9 cellular contexts compared by ENCODE assay signal in genomic region chr10:73060738-73061635, GRCh38. TPM values are rescaled to one million over a fixed set of nuclear protein-coding genes. Genes with fewer than 3 reads are reported as not detected.
A peak's percentile ranks its signal among the peaks of the same experiment; 100 is the strongest.
DNase-seq lines count a peak whose midpoint lies in the region; ATAC-seq, FAIRE-seq and TF ChIP-seq lines count a peak whose summit lies in the region.
"Had no signal": no experiment of that assay in that cellular context is flagged by ENCODE, and none has a peak within 500 bp of the region (broad histone marks: within the 10 kb centered on the region; RNA-seq: fewer than 3 reads in every experiment).

No MANE protein-coding gene starts in this region.

- H3K4me3 ChIP-seq in adrenal gland: no peak overlapping the region
- H3K4me3 ChIP-seq in kidney (ENCODE audit: low read length in 2 of 2): no peak overlapping the region

- H3K9ac ChIP-seq in kidney (ENCODE audit: low read length in 2 of 2): no peak overlapping the region

- peak in 5 of 6 experiments; percentile 20 to 43 (median 38) for TF ChIP-seq CTCF in adrenal gland (IDR thresholded peaks at IDR 0.05)
- peak; percentile 27 for TF ChIP-seq CTCF in kidney (IDR thresholded peaks at IDR 0.05; ENCODE audit: borderline replicate concordance, extremely low read depth, insufficient read depth)

- peak overlapping the region in 1 of 2 donors; percentile 51 for H3K27ac Mint-ChIP-seq in activated naive CD4-positive, alpha-beta T cell treated with anti-CD3 and anti-CD28 coated beads, Interleukin-2, amount 50 U/mL, for 72 hours
- H3K27ac Mint-ChIP-seq: dendritic cell treated with granulocyte-macrophage colony-stimulating factor and Interleukin-4, amounts not matched to agents 40 ng/mL and 50 ng/mL, for 4 days had no signal

- intact Hi-C loops in adrenal gland (cut with DNase I) (no loop called here), kidney (cut with DNase I) (no loop called here), posterior cingulate gyrus (cut with DNase I) (no loop called here)

- H3K27ac ChIP-seq in adrenal gland (no peak overlapping the region), kidney (ENCODE audit: low read depth in 2 of 2, low read length in 2 of 2) (no peak overlapping the region)

- H3K36me3 Mint-ChIP-seq in activated naive CD4-positive, alpha-beta T cell treated with anti-CD3 and anti-CD28 coated beads, Interleukin-2, amount 50 U/mL, for 72 hours: peaks cover 0 to 17% of the 10 kb centered on the region in 2 donors

- H3K36me3 ChIP-seq in adrenal gland (replicated peaks in 1 of 2) (peaks cover 0 to 19% of the 10 kb centered on the region in 2 donors), kidney (ENCODE audit: control insufficient read depth in 1 of 2, insufficient read depth in 2 of 2, low read length in 2 of 2) (peaks cover 8 to 13% of the 10 kb centered on the region in 2 donors)

- H3K9me3 ChIP-seq in adrenal gland (replicated peaks in 1 of 3) (no peaks in the 10 kb centered on the region), kidney (ENCODE audit: control insufficient read depth in 1 of 2, low read length in 2 of 2) (no peaks in the 10 kb centered on the region)

- no peak for TF ChIP-seq POLR2A in adrenal gland (IDR thresholded peaks at IDR 0.05)

- DNase-seq in activated naive CD4-positive, alpha-beta T cell treated with anti-CD3 and anti-CD28 coated beads, Interleukin-2, amount 50 U/mL, for 72 hours (ENCODE audit: low spot score in 2 of 2): no peak
- no peak for DNase-seq in activated naive CD4-positive, alpha-beta T cell treated with Interleukin-2 at 50 U/mL for 16 hours
- peak; percentile 50 for DNase-seq in NCI-H1105 treated with DMSO at 0.1 percent for 48 hours (lab: John Stamatoyannopoulos, UW)
- no peak for DNase-seq in adrenal gland
- DNase-seq in kidney: no peak
- DNase-seq in posterior cingulate gyrus: no peak
- no peak for DNase-seq in amniotic stem cell (lab: John Stamatoyannopoulos, UW)

- H3K4me1 ChIP-seq in adrenal gland (replicated peaks in 1 of 2) (peaks cover 0 to 6% of the 10 kb centered on the region in 2 donors), kidney (ENCODE audit: control insufficient read depth in 1 of 2, insufficient read depth in 1 of 2, low read depth in 1 of 2, low read length in 2 of 2) (no peaks in the 10 kb centered on the region)

- no peaks in the 10 kb centered on the region for H3K27me3 ChIP-seq in adrenal gland

- WGBS in adrenal gland, 4 donors: 37 to 42% (median 41%) methylated on average over 5 of the region's 5 CpGs

- no peak for FAIRE-seq in kidney (lab: Jason Lieb, UNC)

- no peaks in the 10 kb centered on the region for H3K9me3 Mint-ChIP-seq in activated naive CD4-positive, alpha-beta T cell treated with anti-CD3 and anti-CD28 coated beads, Interleukin-2, amount 50 U/mL, for 72 hours
- H3K9me3 Mint-ChIP-seq: dendritic cell treated with granulocyte-macrophage colony-stimulating factor and Interleukin-4, amounts not matched to agents 40 ng/mL and 50 ng/mL, for 4 days had no signal

- peak; percentile 63 to 74 for ATAC-seq in activated naive CD4-positive, alpha-beta T cell treated with anti-CD3 and anti-CD28 coated beads, Interleukin-2, amount 50 U/mL, for 72 hours
- ATAC-seq in HG02763 (IDR thresholded peaks at IDR 0.05; ENCODE audit: unreplicated experiment): no peak

RNA-seq across cellular contexts. Expression of gene P4HA1, which starts 35.7 kb away (rescaled TPM):
- total RNA-seq in activated naive CD4-positive, alpha-beta T cell treated with anti-CD3 and anti-CD28 coated beads, Interleukin-2, amount 50 U/mL, for 72 hours: 10 to 100 TPM in 1 of 2 donors, 1 to 10 TPM in 1; 9.5 to 62.2 TPM
- total RNA-seq in adrenal gland: 100 to 1,000 TPM in 1 of 8 donors, 10 to 100 TPM in 7; 28.2 to 109 (median 52.2) TPM
- 10 to 100 TPM in 2 of 3 donors, 1 to 10 TPM in 1; 9.2 to 34.7 (median 14.2) TPM for polyA plus RNA-seq in adrenal gland
- total RNA-seq in kidney: 25.3 TPM
- polyA plus RNA-seq in kidney (ENCODE audit: insufficient read depth, low read depth, low replicate concordance): 15.7 TPM

RNA-seq across cellular contexts. Expression of gene NUDT13, which starts 49.3 kb away (rescaled TPM):
- 1 to 10 TPM in 1 of 2 donors, under 1 TPM in 1; 0.18 to 1.2 TPM for total RNA-seq in activated naive CD4-positive, alpha-beta T cell treated with anti-CD3 and anti-CD28 coated beads, Interleukin-2, amount 50 U/mL, for 72 hours
- total RNA-seq in adrenal gland: 1 to 10 TPM; 1.0 to 5.1 (median 3.1) TPM
- 1 to 10 TPM; 2.3 to 6.1 (median 2.7) TPM for polyA plus RNA-seq in adrenal gland
- total RNA-seq in kidney: 3.3 TPM
- 3.7 TPM for polyA plus RNA-seq in kidney (ENCODE audit: insufficient read depth, low read depth, low replicate concordance)
